In genomic region chr1:2229032-2229920, GRCh38 we compare ENCODE assay signal across 8 cellular contexts. TPM values are rescaled to one million over a fixed set of nuclear protein-coding genes. Genes with fewer than 3 reads are reported as not detected.
DNase-seq lines count a peak whose midpoint lies in the region; ATAC-seq and TF ChIP-seq lines count a peak whose summit lies in the region.

No MANE protein-coding gene starts in this region.

- POLR2A ChIA-PET in HEK293 (lab: Yijun Ruan, JAX) (interaction anchor here (0.6 to 2.0 kb wide), 14 partner anchors 12 to 162 kb away, joined by 3 to 10 read pairs (median 5); partner anchors contain the start of genes FAAP20, MORN1 and RER1), Panc1 (lab: Charles Lee) (interaction anchor here (0.6 to 1.1 kb wide), 3 partner anchors 7 to 30 kb away, joined by 3 to 4 read pairs (median 3); no protein-coding TSS in a partner anchor)

- peaks cover 35% of the 10 kb centered on the region for H3K4me1 Mint-ChIP-seq in activated naive CD8-positive, alpha-beta T cell (ENCODE audit: low read depth)

- H3K9me3 Mint-ChIP-seq in activated naive CD8-positive, alpha-beta T cell (ENCODE audit: low read depth): no peaks in the 10 kb centered on the region

- no peak for ATAC-seq in Panc1
- ATAC-seq in Right ventricle myocardium inferior: peak; percentile 18
- no peak for ATAC-seq in HG03159 (IDR thresholded peaks at IDR 0.05; ENCODE audit: unreplicated experiment)

- no peaks in the 10 kb centered on the region for H3K36me3 Mint-ChIP-seq in activated naive CD8-positive, alpha-beta T cell

- intact Hi-C loops in Panc1 (cut with micrococcal nuclease; ENCODE audit: unreplicated experiment): no loop called here
- intact Hi-C loops in Right ventricle myocardium inferior (cut with DNase I): no loop called here

- TF ChIP-seq CTCF in HEK293 (tag by site-specific recombination; IDR thresholded peaks at IDR 0.05) (peak; percentile 94), Panc1 (IDR thresholded peaks at IDR 0.05) (no peak; the same call in 1 of the 2 replicates), osteoblast (IDR thresholded peaks at IDR 0.05; ENCODE audit: extremely low read depth, low read depth, low read length) (no peak)

- peak overlapping the region; percentile 95 for H3K4me3 Mint-ChIP-seq in activated naive CD8-positive, alpha-beta T cell

- H3K4me1 ChIP-seq in HEK293 (ENCODE audit: control insufficient read depth, insufficient read depth, low read length) (peaks cover 10% of the 10 kb centered on the region), Panc1 (ENCODE audit: control insufficient read depth, insufficient read depth, low read length) (peaks cover 28% of the 10 kb centered on the region), osteoblast (ENCODE audit: insufficient read depth, low read length) (peaks cover 30% of the 10 kb centered on the region)

- H3K36me3 ChIP-seq in HEK293 (ENCODE audit: control insufficient read depth in 2 of 2, insufficient read depth in 1 of 2, low read length in 2 of 2) (peaks cover 0 to 29% of the 10 kb centered on the region in 2 experiments; a peak in 1 of 3 replicates), Panc1 (ENCODE audit: control insufficient read depth, insufficient read depth, low read length) (peaks cover 2% of the 10 kb centered on the region; the same call in 1 of the 2 replicates), osteoblast (ENCODE audit: insufficient read depth, low read length) (peaks cover 7% of the 10 kb centered on the region)

- no peak overlapping the region for H2AFZ ChIP-seq in osteoblast (ENCODE audit: low read length)

- no TSS peak for BruUV-seq in Panc1 (replicated peaks; lab: Mats Ljungman, UMichigan)

- H3K27me3 Mint-ChIP-seq in activated naive CD8-positive, alpha-beta T cell: no peaks in the 10 kb centered on the region

- H3K27ac ChIP-seq in HEK293 (ENCODE audit: extremely low read depth, low read depth, low read length): peak overlapping the region; percentile 90
- H3K27ac ChIP-seq in Panc1 (ENCODE audit: low read length): peak overlapping the region; percentile 85
- peak overlapping the region; percentile 69 for H3K27ac ChIP-seq in osteoblast (ENCODE audit: low read depth, low read length)

- H3K27ac Mint-ChIP-seq in activated naive CD8-positive, alpha-beta T cell: peak overlapping the region; percentile 93

- H3K27me3 ChIP-seq in Panc1 (ENCODE audit: control insufficient read depth, insufficient read depth, low read length): no peaks in the 10 kb centered on the region
- H3K27me3 ChIP-seq in osteoblast (ENCODE audit: insufficient read depth, low read length): no peaks in the 10 kb centered on the region

- peaks cover 59% of the 10 kb centered on the region for H3K79me2 ChIP-seq in osteoblast (ENCODE audit: insufficient read depth, low read length)

- H3K4me2 ChIP-seq in osteoblast (ENCODE audit: insufficient read depth, low read length): peak overlapping the region; percentile 85

- DNase-seq in Ammon's horn (ENCODE audit: low spot score): peak; percentile 90
- DNase-seq in Panc1 (ENCODE audit: low read depth, low spot score): no peak
- peak; percentile 92 for DNase-seq in Right ventricle myocardium inferior (ENCODE audit: missing footprints)
- DNase-seq in osteoblast (ENCODE audit: insufficient read length, low spot score, missing footprints): peak; percentile 92
- DNase-seq in NCI-H2081 treated with DMSO at 0.1 percent for 48 hours (lab: John Stamatoyannopoulos, UW): no peak

- no peaks in the 10 kb centered on the region for H3K9me3 ChIP-seq in HEK293 (ENCODE audit: control insufficient read depth, insufficient read depth, low read depth, low read length)
- no peaks in the 10 kb centered on the region for H3K9me3 ChIP-seq in Panc1 (ENCODE audit: control insufficient read depth, insufficient read depth, low read depth, low read length)
- H3K9me3 ChIP-seq in osteoblast (ENCODE audit: low read depth, low read length): no peaks in the 10 kb centered on the region

- H3K4me3 ChIP-seq in HEK293 (ENCODE audit: low read depth, low read length): peak overlapping the region; percentile 78
- peak overlapping the region; percentile 56 to 68 for H3K4me3 ChIP-seq in Panc1 (ENCODE audit: low read depth in 2 of 2, low read length in 2 of 2)
- H3K4me3 ChIP-seq in osteoblast (ENCODE audit: insufficient read depth, low read length): peak overlapping the region; percentile 88

- in situ Hi-C loops in Panc1 (cut with HindIII; ENCODE audit: low pct_unique_long_range_greater_than_20kb, low sequenced_read_pairs): no loop called here

- CTCF ChIA-PET in HEK293 (lab: Yijun Ruan, JAX): no interaction called here
- CTCF ChIA-PET in Panc1 (lab: Charles Lee): interaction anchor here (1.2 kb wide), 1 partner anchor 35 kb away, joined by 5 read pairs; the partner anchor contains the start of gene FAAP20

- peaks cover 55% of the 10 kb centered on the region for H4K20me1 ChIP-seq in osteoblast (ENCODE audit: insufficient read depth, low read length)

TF ChIP-seq in HEK293, 187 proteins besides CTCF, POLR2A, EP300 and RAD21 (continues in another document):
- no peak for TF ChIP-seq ZNF292 (tag by site-specific recombination; IDR thresholded peaks at IDR 0.05; ENCODE audit: borderline replicate concordance, low read depth)
- peak; percentile 61 for TF ChIP-seq HIC1 (tag by site-specific recombination; IDR thresholded peaks at IDR 0.05)
- TF ChIP-seq ZNF843 (tag by site-specific recombination; IDR thresholded peaks at IDR 0.05): no peak; the same call in 1 of the 2 replicates
- peak; percentile 89 for TF ChIP-seq ZBTB26 (tag by site-specific recombination; optimal IDR thresholded peaks at IDR 0.05)
- peak; percentile 36; the same call in 1 of the 2 replicates for TF ChIP-seq SP7 (tag by site-specific recombination; IDR thresholded peaks at IDR 0.05)
- TF ChIP-seq ZNF510 (tag by site-specific recombination; IDR thresholded peaks at IDR 0.05; ENCODE audit: insufficient replicate concordance): no peak
- no peak for TF ChIP-seq MZF1 (tag by site-specific recombination; IDR thresholded peaks at IDR 0.05; ENCODE audit: borderline replicate concordance)
- TF ChIP-seq ZBTB8A (tag by site-specific recombination; IDR thresholded peaks at IDR 0.05): peak; percentile 92
- no peak for TF ChIP-seq ZNF23 (tag by site-specific recombination; IDR thresholded peaks at IDR 0.05; ENCODE audit: borderline replicate concordance)
- TF ChIP-seq ZNF664 (tag by site-specific recombination; IDR thresholded peaks at IDR 0.05): no peak
- TF ChIP-seq ZNF629 (tag by site-specific recombination; IDR thresholded peaks at IDR 0.05): 0 out of 2 replicates have a peak, but pooled peaks have one; percentile 19
- 0 out of 2 replicates have a peak, but pooled peaks have one; percentile 0 for TF ChIP-seq ZNF423 (tag by site-specific recombination; IDR thresholded peaks at IDR 0.05)

RNA-seq across cellular contexts. Expression of gene SKI, which starts 1.2 kb away (rescaled TPM):
- total RNA-seq in Panc1 (2021; ENCODE audit: unreplicated experiment) (63.2 TPM), Right ventricle myocardium inferior (38.5 TPM), osteoblast (48.9 TPM in 2 replicates)
- polyA plus RNA-seq in Panc1 (2012; ENCODE audit: insufficient read length): 35.0 TPM

RNA-seq across cellular contexts. Expression of gene FAAP20, which starts 34.7 kb away (rescaled TPM):
- 177 TPM for total RNA-seq in Panc1 (2021; ENCODE audit: unreplicated experiment)
- 197 TPM for polyA plus RNA-seq in Panc1 (2012; ENCODE audit: insufficient read length)
- 43.9 TPM for total RNA-seq in Right ventricle myocardium inferior
- total RNA-seq in osteoblast: 18.6 and 25.3 TPM in 2 replicates

Comparison
In these comparisons a context has a peak if more than half of its experiments do, and no peak if none do; other contexts are left out.
1. DNase-seq: peak in Ammon's horn (single experiment), Right ventricle myocardium inferior (single experiment) and osteoblast (single experiment); none in Panc1 (single experiment) and NCI-H2081 treated with DMSO at 0.1 percent for 48 hours (single experiment).
2. Peak in every context shown above with its lines, with median percentiles within 50 percentile points of each other: H3K27ac ChIP-seq and H3K4me3 ChIP-seq.